In genomic region chr3:105322570-105323273, GRCh38 we compare ENCODE assay signal across 13 cellular contexts. TPM values are rescaled to one million over a fixed set of nuclear protein-coding genes. Genes with fewer than 3 reads are reported as not detected.
DNase-seq lines count a peak whose midpoint lies in the region; ATAC-seq and TF ChIP-seq lines count a peak whose summit lies in the region.
"Had no signal": no experiment of that assay in that cellular context is flagged by ENCODE, and none has a peak within 500 bp of the region (broad histone marks: within the 10 kb centered on the region; RNA-seq: fewer than 3 reads in every experiment).

No MANE protein-coding gene starts in this region.

- ATAC-seq in GM18907 (IDR thresholded peaks at IDR 0.05; ENCODE audit: unreplicated experiment) (peak; percentile 98), GM21576 (IDR thresholded peaks at IDR 0.05; ENCODE audit: unreplicated experiment) (peak; percentile 92), HG03159 (IDR thresholded peaks at IDR 0.05; ENCODE audit: unreplicated experiment) (peak; percentile 96)
- ATAC-seq: esophagus mucosa, K562, left lobe of liver, psoas muscle, WTC11 had no signal

- no peak for TF ChIP-seq CTCF in epithelial cell of esophagus (IDR thresholded peaks at IDR 0.05; ENCODE audit: insufficient read depth, low read depth, low read length, missing control alignments)

- H3K4me3 ChIP-seq in epithelial cell of esophagus (ENCODE audit: low read length): no peak overlapping the region
- H3K4me3 ChIP-seq: K562, psoas muscle had no signal

- DNase-seq in epithelial cell of esophagus (ENCODE audit: low read depth) (peak; percentile 6), A172 (ENCODE audit: low spot score) (no peak), MV-4-11 (lab: John Stamatoyannopoulos, UW) (no peak), amniotic stem cell (lab: John Stamatoyannopoulos, UW) (no peak)
- no peak for DNase-seq in activated CD8-positive, alpha-beta memory T cell treated with anti-CD3 and anti-CD28 coated beads, Interleukin-2, amount 50 U/mL, for 4 hours
- DNase-seq: psoas muscle had no signal

RNA-seq across cellular contexts. Expression of gene ALCAM, which starts 44.0 kb away (rescaled TPM):
- 82.1 and 102 TPM in 2 replicates for total RNA-seq in A172 (2014; rRNA removed; shearing (Covaris generic))
